ENCODE assay signal across 8 cellular contexts in genomic region chr19:17306285-17306714, GRCh38. TPM values are rescaled to one million over a fixed set of nuclear protein-coding genes. Genes with fewer than 3 reads are reported as not detected.
DNase-seq lines count a peak whose midpoint lies in the region; TF ChIP-seq lines count a peak whose summit lies in the region.

No MANE protein-coding gene starts in this region.

- peak overlapping the region; percentile 58 for H3K4me3 ChIP-seq in SJSA1
- H3K4me3 ChIP-seq in fibroblast of villous mesenchyme (ENCODE audit: low read depth, low read length) = peak overlapping the region; percentile 75
- peak overlapping the region; percentile 81 for H3K4me3 ChIP-seq in skeletal muscle cell (ENCODE audit: low read depth, low read length)

- H3K36me3 ChIP-seq in SJSA1 = peaks cover 11% of the 10 kb centered on the region

- peaks cover 22% of the 10 kb centered on the region for H3K4me1 ChIP-seq in SJSA1 (replicated peaks)

- H3K9me3 ChIP-seq in SJSA1 (replicated peaks) = no peaks in the 10 kb centered on the region

- no peak for TF ChIP-seq CTCF in fibroblast of villous mesenchyme (IDR thresholded peaks at IDR 0.05; ENCODE audit: insufficient read depth, low read depth, low read length)

- DNase-seq in DMS 273 (lab: John Stamatoyannopoulos, UW; ENCODE audit: unreplicated experiment) (peak; percentile 68), DMS 273 treated with DMSO at 0.1 percent for 48 hours (lab: John Stamatoyannopoulos, UW) (no peak), SJSA1 (ENCODE audit: low read depth in 1 of 2, low spot score in 2 of 2) (no peak), fibroblast of villous mesenchyme (ENCODE audit: low read depth) (no peak), skeletal muscle cell (ENCODE audit: low read depth) (no peak), NCI-H1694 treated with DMSO at 0.1 percent for 48 hours (lab: John Stamatoyannopoulos, UW) (no peak), glomerular visceral epithelial cell (ENCODE audit: extremely low spot score) (no peak)
- DNase-seq in activated CD4-positive, alpha-beta T cell treated with anti-CD3 and anti-CD28 coated beads for 4 hours = no peak

- no peaks in the 10 kb centered on the region for H3K27me3 ChIP-seq in SJSA1 (replicated peaks)

- peak overlapping the region; percentile 15; the same call in 1 of the 2 replicates for H3K27ac ChIP-seq in SJSA1

RNA-seq across cellular contexts. Expression of gene MRPL34, which starts 0.6 kb away (rescaled TPM):
- 35.1 and 69.4 TPM in 2 replicates for total RNA-seq in SJSA1 (2014; rRNA removed; shearing (Covaris generic))
- 29.8 and 32.2 TPM in 2 replicates for total RNA-seq in fibroblast of villous mesenchyme

RNA-seq across cellular contexts. Expression of gene DDA1, which starts 3.1 kb away (rescaled TPM):
- total RNA-seq in SJSA1 (2014; rRNA removed; shearing (Covaris generic)) = 74.7 and 107 TPM in 2 replicates
- 14.8 and 16.8 TPM in 2 replicates for total RNA-seq in fibroblast of villous mesenchyme

RNA-seq across cellular contexts. Expression of gene ABHD8, which starts 3.1 kb away (rescaled TPM):
- total RNA-seq in SJSA1 (2014; rRNA removed; shearing (Covaris generic)) = 2.3 and 5.2 TPM in 2 replicates
- 13.8 and 15.5 TPM in 2 replicates for total RNA-seq in fibroblast of villous mesenchyme

RNA-seq across cellular contexts. Expression of gene ANKLE1, which starts 24.6 kb away (rescaled TPM):
- 0.16 TPM in 1 of 2 replicates, not detected in the other for total RNA-seq in SJSA1 (2014; rRNA removed; shearing (Covaris generic))
- total RNA-seq in fibroblast of villous mesenchyme = 0.32 and 0.86 TPM in 2 replicates

RNA-seq across cellular contexts. Expression of gene ANO8, which starts 28.4 kb away (rescaled TPM):
- total RNA-seq in SJSA1 (2014; rRNA removed; shearing (Covaris generic)) = 2.9 and 5.3 TPM in 2 replicates
- total RNA-seq in fibroblast of villous mesenchyme = 3.5 and 3.9 TPM in 2 replicates
